Comparison of ENCODE assay signal across 19 cellular contexts in genomic region chr11:104275992-104276391, GRCh38.
DNase-seq lines count a peak whose midpoint lies in the region; ATAC-seq and TF ChIP-seq lines count a peak whose summit lies in the region.
"Had no signal": no experiment of that assay in that cellular context is flagged by ENCODE, and none has a peak within 500 bp of the region (broad histone marks: within the 10 kb centered on the region; RNA-seq: fewer than 3 reads in every experiment).

No MANE protein-coding gene starts in this region.

- no CpG with 5 or more reads among the region's 2 CpGs for WGBS in trophoblast cell (ENCODE audit: extremely low coverage, insufficient coverage, insufficient read length)

- H3K27ac Mint-ChIP-seq in MCF 10A (ENCODE audit: low read depth, unreplicated experiment) (no peak overlapping the region), progenitor cell of endocrine pancreas (no peak overlapping the region)
- H3K27ac Mint-ChIP-seq: CD4-positive, alpha-beta memory T cell; nephron progenitor cell had no signal

- H2AK5ac ChIP-seq in trophoblast cell (ENCODE audit: low read length) = no peak overlapping the region

- no peaks in the 10 kb centered on the region for H3K79me1 ChIP-seq in trophoblast cell (ENCODE audit: low read length)

- no peak overlapping the region for H3K4ac ChIP-seq in trophoblast cell (ENCODE audit: low read depth, low read length)

- POLR2A ChIA-PET in MCF 10A (lab: Yijun Ruan, JAX) = interaction anchor here (0.6 to 0.7 kb wide), 2 partner anchors 25 to 799 kb away, joined by 3 to 5 read pairs; no protein-coding TSS in a partner anchor
- POLR2A ChIA-PET in PC-3 (lab: Charles Lee; ENCODE audit: unreplicated experiment) = no interaction called here

- ATAC-seq in PC-3 (no peak), GM21717 (IDR thresholded peaks at IDR 0.05; ENCODE audit: unreplicated experiment) (no peak)

- H3K9me3 Mint-ChIP-seq in MCF 10A (ENCODE audit: unreplicated experiment) (no peaks in the 10 kb centered on the region), progenitor cell of endocrine pancreas (ENCODE audit: low read depth) (no peaks in the 10 kb centered on the region)
- H3K9me3 Mint-ChIP-seq: CD4-positive, alpha-beta memory T cell; nephron progenitor cell had no signal

- CTCF ChIA-PET in MCF 10A (lab: Yijun Ruan, JAX) = interaction anchor here (0.5 to 0.8 kb wide), 4 partner anchors 16 to 1588 kb away, joined by 3 to 7 read pairs (median 3); no protein-coding TSS in a partner anchor
- CTCF ChIA-PET in PC-3 (lab: Charles Lee) = no interaction called here

- H3K27ac ChIP-seq in breast epithelium = no peak overlapping the region
- no peak overlapping the region for H3K27ac ChIP-seq in PC-3 (ENCODE audit: low read length)
- H3K27ac ChIP-seq in trophoblast cell (ENCODE audit: low read depth, low read length) = no peak overlapping the region
- H3K27ac ChIP-seq: HL-60, right atrium auricular region had no signal

- no peak overlapping the region for H4K8ac ChIP-seq in trophoblast cell (ENCODE audit: low read depth, low read length)

- TF ChIP-seq CTCF in MCF 10A (IDR thresholded peaks at IDR 0.05; ENCODE audit: unreplicated experiment) (no peak), breast epithelium (IDR thresholded peaks at IDR 0.05) (no peak), PC-3 (conservative IDR thresholded peaks at IDR 0.05; ENCODE audit: low read depth, low read length) (no peak), epithelial cell of esophagus (IDR thresholded peaks at IDR 0.05; ENCODE audit: insufficient read depth, low read depth, low read length, missing control alignments) (no peak), progenitor cell of endocrine pancreas (IDR thresholded peaks at IDR 0.05; ENCODE audit: unreplicated experiment) (no peak)

- H3K4me1 Mint-ChIP-seq in MCF 10A (ENCODE audit: insufficient read depth, unreplicated experiment) (peaks cover 9% of the 10 kb centered on the region), progenitor cell of endocrine pancreas (ENCODE audit: low read depth) (no peaks in the 10 kb centered on the region)
- H3K4me1 Mint-ChIP-seq: CD4-positive, alpha-beta memory T cell; nephron progenitor cell had no signal

- BruUV-seq in MCF 10A (replicated peaks; lab: Mats Ljungman, UMichigan) = no TSS peak
- no TSS peak for BruUV-seq in PC-3 (replicated peaks; lab: Mats Ljungman, UMichigan)

- no peak overlapping the region for H3K4me3 ChIP-seq in breast epithelium
- no peak overlapping the region for H3K4me3 ChIP-seq in PC-3 (ENCODE audit: low read length)
- H3K4me3 ChIP-seq in epithelial cell of esophagus (ENCODE audit: low read length) = no peak overlapping the region
- no peak overlapping the region for H3K4me3 ChIP-seq in trophoblast cell (ENCODE audit: low read depth, low read length)
- H3K4me3 ChIP-seq: lung, right atrium auricular region had no signal

- H3K36me3 ChIP-seq in breast epithelium (peaks cover 2% of the 10 kb centered on the region), PC-3 (ENCODE audit: low read depth, low read length) (no peaks in the 10 kb centered on the region), trophoblast cell (ENCODE audit: control insufficient read depth in 1 of 2, insufficient read depth in 2 of 2, low read length in 2 of 2) (no peaks in the 10 kb centered on the region)
- H3K36me3 ChIP-seq: right atrium auricular region had no signal

- no peak overlapping the region for H2BK12ac ChIP-seq in trophoblast cell (ENCODE audit: low read length)

- H3K36me3 Mint-ChIP-seq in MCF 10A (ENCODE audit: insufficient read depth, unreplicated experiment) (no peaks in the 10 kb centered on the region), progenitor cell of endocrine pancreas (ENCODE audit: insufficient read depth) (no peaks in the 10 kb centered on the region)
- H3K36me3 Mint-ChIP-seq: CD4-positive, alpha-beta memory T cell had no signal

- H3K18ac ChIP-seq in trophoblast cell (ENCODE audit: low read length) = no peak overlapping the region

- H3K27me3 ChIP-seq in breast epithelium (no peaks in the 10 kb centered on the region), PC-3 (ENCODE audit: low read length) (no peaks in the 10 kb centered on the region), trophoblast cell (ENCODE audit: insufficient read depth, low read length) (no peaks in the 10 kb centered on the region)
- H3K27me3 ChIP-seq: right atrium auricular region had no signal

- H3K14ac ChIP-seq in trophoblast cell (ENCODE audit: low read length) = no peak overlapping the region

- H2BK120ac ChIP-seq in trophoblast cell (ENCODE audit: insufficient read depth, low read length, poor library complexity) = no peak overlapping the region

- no peak for TF ChIP-seq POLR2A in breast epithelium (IDR thresholded peaks at IDR 0.05)

- DNase-seq in MCF 10A (ENCODE audit: unreplicated experiment) (peak; percentile 74), breast epithelium (ENCODE audit: low spot score in 2 of 2) (no peak), PC-3 (peak; percentile 37), epithelial cell of esophagus (ENCODE audit: low read depth) (peak; percentile 90), renal cortical epithelial cell (ENCODE audit: low read depth) (peak; percentile 75), trophoblast cell (no peak), progenitor cell of endocrine pancreas (ENCODE audit: low spot score, unreplicated experiment) (no peak)
- DNase-seq: ACHN; activated CD4-positive, CD25-positive, alpha-beta regulatory T cell; CD4-positive, alpha-beta memory T cell; DND-41; foreskin melanocyte; NCI-H1930; NCI-H524 treated with DMSO at 0.1 percent for 48 hours; nephron progenitor cell had no signal

- H3K9me3 ChIP-seq in breast epithelium (no peaks in the 10 kb centered on the region), PC-3 (ENCODE audit: low read length) (no peaks in the 10 kb centered on the region), trophoblast cell (ENCODE audit: insufficient read depth, low read depth, low read length) (no peaks in the 10 kb centered on the region)
- H3K9me3 ChIP-seq: right atrium auricular region had no signal

- H3F3A ChIP-seq in PC-3 (ENCODE audit: low read length, unreplicated experiment) = no peaks in the 10 kb centered on the region

- H3K23ac ChIP-seq in trophoblast cell (ENCODE audit: low read length) = no peak overlapping the region

- no peak overlapping the region for H2BK5ac ChIP-seq in trophoblast cell (ENCODE audit: low read depth, low read length, poor library complexity)

- H3K4me2 ChIP-seq in PC-3 (ENCODE audit: low read length) (no peak overlapping the region), trophoblast cell (ENCODE audit: low read length) (no peak overlapping the region)

- H2AFZ ChIP-seq in PC-3 (ENCODE audit: low read length) (peak overlapping the region; percentile 12; the same call in 1 of the 2 replicates), trophoblast cell (ENCODE audit: insufficient read depth, low read length, poor library complexity) (no peak overlapping the region)

- H3K27me3 Mint-ChIP-seq in MCF 10A (ENCODE audit: insufficient read depth, unreplicated experiment) (no peaks in the 10 kb centered on the region), progenitor cell of endocrine pancreas (no peaks in the 10 kb centered on the region)
- H3K27me3 Mint-ChIP-seq: CD4-positive, alpha-beta memory T cell had no signal

- H4K20me1 ChIP-seq in PC-3 (ENCODE audit: low read length) = no peaks in the 10 kb centered on the region

- H3K9ac ChIP-seq in PC-3 (ENCODE audit: low read length) = no peak overlapping the region
- H3K9ac ChIP-seq in trophoblast cell (ENCODE audit: low read length) = no peak overlapping the region

- intact Hi-C loops in MCF 10A (cut with micrococcal nuclease) (no loop called here), breast epithelium (cut with DNase I; ENCODE audit: low total_unique reads) (no loop called here), PC-3 (cut with micrococcal nuclease) (no loop called here)

- H3K4me1 ChIP-seq in breast epithelium = no peaks in the 10 kb centered on the region
- no peaks in the 10 kb centered on the region for H3K4me1 ChIP-seq in PC-3 (ENCODE audit: insufficient read depth, low read length)
- no peaks in the 10 kb centered on the region for H3K4me1 ChIP-seq in trophoblast cell (ENCODE audit: control insufficient read depth in 1 of 2, insufficient read depth in 2 of 2, low read length in 2 of 2)
- H3K4me1 ChIP-seq: right atrium auricular region had no signal

- no peak overlapping the region for H4K91ac ChIP-seq in trophoblast cell (ENCODE audit: low read depth, low read length)

- H3K9me2 ChIP-seq in PC-3 (replicated peaks; ENCODE audit: low read length) = no peaks in the 10 kb centered on the region

- H3K79me2 ChIP-seq in PC-3 (ENCODE audit: low read length) (no peaks in the 10 kb centered on the region), trophoblast cell (ENCODE audit: control insufficient read depth, insufficient read depth, low read length, poor library complexity) (no peaks in the 10 kb centered on the region)

- H4K12ac ChIP-seq in trophoblast cell (ENCODE audit: low read depth, low read length) = no peak overlapping the region

- H3K4me3 Mint-ChIP-seq in MCF 10A (ENCODE audit: unreplicated experiment) = no peak overlapping the region
- no peak overlapping the region for H3K4me3 Mint-ChIP-seq in progenitor cell of endocrine pancreas (ENCODE audit: low read depth)
- H3K4me3 Mint-ChIP-seq: CD4-positive, alpha-beta memory T cell; nephron progenitor cell had no signal

Comparison
In these comparisons a context has a peak if more than half of its experiments do, and no peak if none do; other contexts are left out.
1. DNase-seq: peak in MCF 10A (single experiment), PC-3 (single experiment), epithelial cell of esophagus (single experiment) and renal cortical epithelial cell (single experiment); none in breast epithelium (0 of 2), trophoblast cell (0 of 2) and progenitor cell of endocrine pancreas (single experiment).